Comparison of ENCODE assay signal across 29 cellular contexts in the genomic region with DNA sequence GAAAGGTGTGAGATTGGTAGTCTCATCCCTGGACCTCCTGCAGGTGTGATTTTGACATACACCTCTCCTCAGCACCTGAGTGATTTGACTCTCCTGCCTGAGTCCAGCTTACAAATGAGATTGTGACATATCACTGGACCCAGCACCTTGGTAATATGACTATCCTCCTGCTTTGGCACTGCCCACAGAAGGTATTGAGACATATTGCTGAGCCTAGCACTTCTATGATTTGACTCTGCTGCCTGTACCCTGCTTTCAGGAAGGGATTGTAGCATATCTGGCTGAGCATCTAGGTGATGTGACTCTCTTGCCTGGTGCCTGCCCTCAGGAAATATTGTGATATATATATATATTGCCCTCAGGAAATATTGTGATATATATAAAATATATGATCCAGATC. TPM values are rescaled to one million over a fixed set of nuclear protein-coding genes. Genes with fewer than 3 reads are reported as not detected.
"Had no signal": no experiment of that assay in that cellular context is flagged by ENCODE, and none has a peak within 500 bp of the region (broad histone marks: within the 10 kb centered on the region; RNA-seq: fewer than 3 reads in every experiment).

No MANE protein-coding gene starts in this region.

- H3K27ac Mint-ChIP-seq: dendritic cell treated with granulocyte-macrophage colony-stimulating factor and Interleukin-4, amounts not matched to agents 40 ng/mL and 50 ng/mL, for 4 days; effector memory CD8-positive, alpha-beta T cell; endodermal cell had no signal

- H3K4me1 Mint-ChIP-seq: endodermal cell had no signal

- H3K9me3 Mint-ChIP-seq: effector memory CD8-positive, alpha-beta T cell had no signal

- H3K27ac ChIP-seq: colonic mucosa, coronary artery, dorsolateral prefrontal cortex, epithelial cell of prostate, esophagus squamous epithelium, foreskin keratinocyte, gastrocnemius medialis, gastroesophageal sphincter, heart left ventricle, heart right ventricle, hepatocyte had no signal

- H3K27me3 ChIP-seq: colonic mucosa, dorsolateral prefrontal cortex, esophagus squamous epithelium, foreskin keratinocyte, gastrocnemius medialis, gastroesophageal sphincter, heart left ventricle, heart right ventricle, hepatocyte had no signal

- ATAC-seq: effector memory CD8-positive, alpha-beta T cell; esophagus mucosa; foreskin keratinocyte; gastrocnemius medialis; gastroesophageal sphincter; heart left ventricle; heart right ventricle had no signal

- H3K4me3 Mint-ChIP-seq: dendritic cell treated with granulocyte-macrophage colony-stimulating factor and Interleukin-4, amounts not matched to agents 40 ng/mL and 50 ng/mL, for 4 days; effector memory CD8-positive, alpha-beta T cell; endodermal cell had no signal

- H3K4me3 ChIP-seq: colonic mucosa, coronary artery, dorsolateral prefrontal cortex, esophagus squamous epithelium, gastrocnemius medialis, gastroesophageal sphincter, heart left ventricle, heart right ventricle, hepatocyte had no signal

- H3K36me3 ChIP-seq: colonic mucosa, esophagus squamous epithelium, gastrocnemius medialis, gastroesophageal sphincter, heart left ventricle, heart right ventricle had no signal

- H3K4me1 ChIP-seq: colonic mucosa, esophagus squamous epithelium, foreskin keratinocyte, gastrocnemius medialis, gastroesophageal sphincter, heart left ventricle had no signal

- H3K9me3 ChIP-seq: colonic mucosa, gastrocnemius medialis, gastroesophageal sphincter, heart left ventricle had no signal

- FAIRE-seq: colon, endometrium, endothelial cell of umbilical vein, frontal cortex had no signal

- DNase-seq: colonic mucosa; cortex of kidney; dermis blood vessel endothelial cell; dorsolateral prefrontal cortex; effector CD4-positive, alpha-beta T cell; effector CD8-positive, alpha-beta T cell; effector memory CD4-positive, alpha-beta T cell; effector memory CD8-positive, alpha-beta T cell; endodermal cell; erythroblast; esophagus squamous epithelium; foreskin fibroblast; foreskin keratinocyte; foreskin melanocyte; gastrocnemius medialis; glutamatergic neuron; head of caudate nucleus; heart left ventricle; heart right ventricle had no signal

- H3K4me2 ChIP-seq: hepatocyte had no signal

- H3K27me3 Mint-ChIP-seq: dendritic cell treated with granulocyte-macrophage colony-stimulating factor and Interleukin-4, amounts not matched to agents 40 ng/mL and 50 ng/mL, for 4 days; effector memory CD8-positive, alpha-beta T cell had no signal

RNA-seq across cellular contexts. Expression of a gene that starts 43.5 kb away (rescaled TPM):
- total RNA-seq: hepatocyte had no signal
- polyA plus RNA-seq: hepatocyte had no signal
